Comparison of ENCODE assay signal across 5 cellular contexts in the genomic region with DNA sequence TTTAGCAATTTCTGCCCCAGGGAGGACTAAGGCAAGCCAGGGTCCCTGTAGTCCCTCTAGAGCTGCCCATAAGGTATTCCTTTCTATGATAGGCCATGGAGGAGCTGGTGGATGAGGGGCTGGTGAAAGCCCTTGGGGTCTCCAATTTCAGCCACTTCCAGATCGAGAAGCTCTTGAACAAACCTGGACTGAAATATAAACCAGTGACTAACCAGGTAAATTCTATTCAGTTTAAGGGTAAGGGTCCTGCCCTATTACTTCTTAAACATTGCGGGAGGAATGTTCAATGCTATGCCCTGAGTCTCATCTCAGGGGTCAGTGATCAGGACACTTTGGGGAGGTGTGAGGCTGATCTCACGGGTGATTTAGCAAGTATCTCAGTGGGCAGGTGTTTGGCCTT. TPM values are rescaled to one million over a fixed set of nuclear protein-coding genes. Genes with fewer than 3 reads are reported as not detected.
"Had no signal": no experiment of that assay in that cellular context is flagged by ENCODE, and none has a peak within 500 bp of the region (broad histone marks: within the 10 kb centered on the region; RNA-seq: fewer than 3 reads in every experiment).

No MANE protein-coding gene starts in this region.

RNA-seq across cellular contexts. Expression of a gene that starts 9.2 kb away (rescaled TPM):
- total RNA-seq: upper lobe of right lung had no signal

RNA-seq across cellular contexts. Expression of a gene that starts 12.4 kb away (rescaled TPM):
- total RNA-seq: temporal lobe, upper lobe of left lung, upper lobe of right lung, urinary bladder, uterus had no signal
